In genomic region chr5:50711280-50711679, GRCh38 we compare ENCODE assay signal across 1 cellular context.
TF ChIP-seq lines count a peak whose summit lies in the region.

No MANE protein-coding gene starts in this region.

TF ChIP-seq in GM12878, 131 proteins besides CTCF, POLR2A, EP300 and RAD21 (continued from another document):
- TF ChIP-seq NKRF (conservative IDR thresholded peaks at IDR 0.05) (no peak), NBN (IDR thresholded peaks at IDR 0.05) (peak; percentile 70), SMAD1 (IDR thresholded peaks at IDR 0.05; ENCODE audit: low read depth, partially characterized antibody) (no peak)
- TF ChIP-seq, protein P1, sequence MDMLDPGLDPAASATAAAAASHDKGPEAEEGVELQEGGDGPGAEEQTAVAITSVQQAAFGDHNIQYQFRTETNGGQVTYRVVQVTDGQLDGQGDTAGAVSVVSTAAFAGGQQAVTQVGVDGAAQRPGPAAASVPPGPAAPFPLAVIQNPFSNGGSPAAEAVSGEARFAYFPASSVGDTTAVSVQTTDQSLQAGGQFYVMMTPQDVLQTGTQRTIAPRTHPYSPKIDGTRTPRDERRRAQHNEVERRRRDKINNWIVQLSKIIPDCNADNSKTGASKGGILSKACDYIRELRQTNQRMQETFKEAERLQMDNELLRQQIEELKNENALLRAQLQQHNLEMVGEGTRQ (IDR thresholded peaks at IDR 0.05; ENCODE audit: borderline replicate concordance, low read depth, low read length) = peak; percentile 28; the same call in 1 of the 2 replicates
- TF ChIP-seq, protein P2, sequence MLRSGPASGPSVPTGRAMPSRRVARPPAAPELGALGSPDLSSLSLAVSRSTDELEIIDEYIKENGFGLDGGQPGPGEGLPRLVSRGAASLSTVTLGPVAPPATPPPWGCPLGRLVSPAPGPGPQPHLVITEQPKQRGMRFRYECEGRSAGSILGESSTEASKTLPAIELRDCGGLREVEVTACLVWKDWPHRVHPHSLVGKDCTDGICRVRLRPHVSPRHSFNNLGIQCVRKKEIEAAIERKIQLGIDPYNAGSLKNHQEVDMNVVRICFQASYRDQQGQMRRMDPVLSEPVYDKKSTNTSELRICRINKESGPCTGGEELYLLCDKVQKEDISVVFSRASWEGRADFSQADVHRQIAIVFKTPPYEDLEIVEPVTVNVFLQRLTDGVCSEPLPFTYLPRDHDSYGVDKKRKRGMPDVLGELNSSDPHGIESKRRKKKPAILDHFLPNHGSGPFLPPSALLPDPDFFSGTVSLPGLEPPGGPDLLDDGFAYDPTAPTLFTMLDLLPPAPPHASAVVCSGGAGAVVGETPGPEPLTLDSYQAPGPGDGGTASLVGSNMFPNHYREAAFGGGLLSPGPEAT (IDR thresholded peaks at IDR 0.05; ENCODE audit: low read depth) = peak; percentile 75; the same call in 1 of the 2 replicates
